Comparison of ENCODE assay signal across 1 cellular context in genomic region chr19:50147462-50148423, GRCh38.
TF ChIP-seq lines count a peak whose summit lies in the region.

No MANE protein-coding gene starts in this region.

TF ChIP-seq in HCT116, 20 proteins besides CTCF, POLR2A, EP300 and RAD21 (continued from another document):
- no peak for TF ChIP-seq ZFX (IDR thresholded peaks at IDR 0.05)
- no peak for TF ChIP-seq FOSL1 (IDR thresholded peaks at IDR 0.05; ENCODE audit: low read depth)
- TF ChIP-seq YY1 (IDR thresholded peaks at IDR 0.05; ENCODE audit: extremely low read depth, insufficient replicate concordance, low read depth, low read length) = no peak
- peak; percentile 51 for TF ChIP-seq EGR1 (IDR thresholded peaks at IDR 0.05; ENCODE audit: low read depth)
- TF ChIP-seq ATF3 (IDR thresholded peaks at IDR 0.05) = no peak
- no peak for TF ChIP-seq SRF (IDR thresholded peaks at IDR 0.05; ENCODE audit: low read depth)
- no peak for TF ChIP-seq EZH2 (IDR thresholded peaks at IDR 0.05)
